20 cellular contexts compared by ENCODE assay signal in the genomic region with DNA sequence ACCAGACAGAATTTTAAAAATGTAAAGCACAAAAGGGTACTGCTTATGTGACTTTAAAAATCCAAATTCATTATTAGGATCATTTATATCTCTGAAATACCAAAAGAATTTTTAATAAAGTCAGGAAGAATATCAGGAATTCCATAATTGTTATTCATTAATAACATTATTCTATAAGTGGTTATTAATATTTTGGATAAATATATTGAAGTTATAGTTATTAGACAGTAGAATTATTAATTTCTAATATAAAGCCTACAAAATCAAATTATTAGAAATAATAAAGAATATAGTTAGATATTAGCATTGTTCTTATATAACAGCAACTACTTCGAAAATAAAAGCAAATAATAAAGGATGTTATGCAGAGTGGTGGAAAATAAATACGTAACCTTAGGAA.
DNase-seq lines count a peak whose midpoint lies in the region; ATAC-seq and FAIRE-seq lines count a peak whose summit lies in the region.
"Had no signal": no experiment of that assay in that cellular context is flagged by ENCODE, and none has a peak within 500 bp of the region (broad histone marks: within the 10 kb centered on the region; RNA-seq: fewer than 3 reads in every experiment).

No MANE protein-coding gene starts in this region.

- no peak for ATAC-seq in activated T-helper 17 cell treated with anti-CD3 and anti-CD28 coated beads, Interleukin-2, amount 50 U/mL, for 72 hours (replicated peaks)
- ATAC-seq: CD8-positive, alpha-beta T cell had no signal

- no peaks in the 10 kb centered on the region for H3K9me3 ChIP-seq in small intestine (ENCODE audit: control insufficient read depth, low read depth)
- H3K9me3 ChIP-seq: BLaER1, Caco-2, HAP-1 had no signal

- no peaks in the 10 kb centered on the region for H3K27me3 ChIP-seq in small intestine (ENCODE audit: control insufficient read depth in 2 of 2, insufficient read depth in 2 of 2, low read length in 2 of 2)
- H3K27me3 ChIP-seq: BLaER1 had no signal

- no peaks in the 10 kb centered on the region for H3K36me3 ChIP-seq in small intestine (ENCODE audit: control insufficient read depth in 2 of 2, insufficient read depth in 2 of 2, low read length in 2 of 2)
- H3K36me3 ChIP-seq: BLaER1, HAP-1 had no signal

- no peak overlapping the region for H3K27ac Mint-ChIP-seq in activated T-helper 17 cell treated with anti-CD3 and anti-CD28 coated beads, Interleukin-2, amount 50 U/mL, for 72 hours
- H3K27ac Mint-ChIP-seq: B cell; CD4-positive, CD25-positive, alpha-beta regulatory T cell; CD8-positive, alpha-beta T cell; HFFc6 had no signal

- in situ Hi-C loops in G401 (cut with HindIII; ENCODE audit: low sequenced_read_pairs), result no loop called here

- WGBS in small intestine, 3 donors, result 79 to 85% (median 84%) methylated on average over 2 of the region's 2 CpGs

- H3K9me3 Mint-ChIP-seq in activated T-helper 17 cell treated with anti-CD3 and anti-CD28 coated beads, Interleukin-2, amount 50 U/mL, for 72 hours, result peaks cover 9% of the 10 kb centered on the region

- no peaks in the 10 kb centered on the region for H3K4me1 Mint-ChIP-seq in activated T-helper 17 cell treated with anti-CD3 and anti-CD28 coated beads, Interleukin-2, amount 50 U/mL, for 72 hours
- H3K4me1 Mint-ChIP-seq: B cell; CD4-positive, CD25-positive, alpha-beta regulatory T cell had no signal

- H3K36me3 Mint-ChIP-seq in activated T-helper 17 cell treated with anti-CD3 and anti-CD28 coated beads, Interleukin-2, amount 50 U/mL, for 72 hours (ENCODE audit: low read depth), result no peaks in the 10 kb centered on the region
- H3K36me3 Mint-ChIP-seq: CD4-positive, CD25-positive, alpha-beta regulatory T cell; CD8-positive, alpha-beta T cell had no signal

- no peaks in the 10 kb centered on the region for H3K4me1 ChIP-seq in small intestine (ENCODE audit: control insufficient read depth in 2 of 2, insufficient read depth in 1 of 2, low read depth in 1 of 2, low read length in 1 of 2)
- H3K4me1 ChIP-seq: BLaER1, Caco-2, HAP-1 had no signal

- peak; percentile 22 for FAIRE-seq in TTC549 (lab: Jason Lieb, UNC)
- FAIRE-seq in frontal cortex (lab: Jason Lieb, UNC), result peak; percentile 94
- FAIRE-seq in small intestine (lab: Jason Lieb, UNC), result peak; percentile 93
- FAIRE-seq: GM12892, H54 had no signal

- no peak overlapping the region for H3K4me3 Mint-ChIP-seq in activated T-helper 17 cell treated with anti-CD3 and anti-CD28 coated beads, Interleukin-2, amount 50 U/mL, for 72 hours
- H3K4me3 Mint-ChIP-seq: B cell; CD4-positive, CD25-positive, alpha-beta regulatory T cell; CD8-positive, alpha-beta T cell; HFFc6 had no signal

- H3K4me3 ChIP-seq in small intestine (ENCODE audit: low read depth in 1 of 2, low read length in 2 of 2), result no peak overlapping the region
- H3K4me3 ChIP-seq: BLaER1, HAP-1 had no signal

- H3K27me3 Mint-ChIP-seq in activated T-helper 17 cell treated with anti-CD3 and anti-CD28 coated beads, Interleukin-2, amount 50 U/mL, for 72 hours, result peaks cover 5% of the 10 kb centered on the region
- H3K27me3 Mint-ChIP-seq: B cell; CD4-positive, CD25-positive, alpha-beta regulatory T cell had no signal

- H3K27ac ChIP-seq in small intestine (ENCODE audit: low read depth in 1 of 2, low read length in 1 of 2), result no peak overlapping the region
- H3K27ac ChIP-seq: BLaER1, C4-2B had no signal

- DNase-seq in frontal cortex (ENCODE audit: low spot score in 2 of 2) (no peak), small intestine (no peak), G401 (ENCODE audit: low spot score) (no peak), NCI-H2107 (lab: John Stamatoyannopoulos, UW) (no peak)
- DNase-seq: Caco-2; CD4-positive, CD25-positive, alpha-beta regulatory T cell; CD8-positive, alpha-beta T cell; DMS153; DND-41; GF-D8; GOT3; HFFc6 had no signal
